Comparison of ENCODE assay signal across 10 cellular contexts in genomic region chr18:50836521-50836957, GRCh38. TPM values are rescaled to one million over a fixed set of nuclear protein-coding genes. Genes with fewer than 3 reads are reported as not detected.
DNase-seq lines count a peak whose midpoint lies in the region; ATAC-seq and TF ChIP-seq lines count a peak whose summit lies in the region.
"Had no signal": no experiment of that assay in that cellular context is flagged by ENCODE, and none has a peak within 500 bp of the region (broad histone marks: within the 10 kb centered on the region; RNA-seq: fewer than 3 reads in every experiment).

No MANE protein-coding gene starts in this region.

- intact Hi-C loops in activated B cell treated with CpG ODN at 0.5 μM for 24 hours (cut with micrococcal nuclease) (loop anchor here (1.0 to 2.0 kb wide), 2 partner anchors 42 to 64 kb away; no protein-coding TSS in a partner anchor), posterior cingulate gyrus (cut with DNase I) (no loop called here)
- intact Hi-C loops in naive thymus-derived CD4-positive, alpha-beta T cell (cut with micrococcal nuclease) = no loop called here

- H3K9me3 ChIP-seq in naive thymus-derived CD4-positive, alpha-beta T cell (ENCODE audit: control insufficient read depth in 2 of 3, low read length in 3 of 3) = no peaks in the 10 kb centered on the region

- H3K27me3 Mint-ChIP-seq in activated B cell treated with CpG ODN at 0.5 μM for 24 hours = no peaks in the 10 kb centered on the region
- H3K27me3 Mint-ChIP-seq in naive thymus-derived CD4-positive, alpha-beta T cell = peaks cover 0 to 9% (median 0%) of the 10 kb centered on the region in 5 donors

- TF ChIP-seq CTCF in GM06990 (IDR thresholded peaks at IDR 0.05; ENCODE audit: insufficient read depth, low read length, poor library complexity, severe bottlenecking) (no peak), activated B cell treated with CpG ODN at 0.5 μM for 24 hours (IDR thresholded peaks at IDR 0.05) (no peak)

- POLR2A ChIA-PET in activated B cell treated with CpG ODN at 0.5 μM for 24 hours (lab: Charles Lee) = interaction anchor here (0.6 to 1.7 kb wide), 10 partner anchors 10 to 358 kb away, joined by 3 to 20 read pairs (median 5); partner anchors contain the start of genes ME2 and SMAD4
- POLR2A ChIA-PET in naive thymus-derived CD4-positive, alpha-beta T cell (lab: Charles Lee) = no interaction called here

- H3K27me3 ChIP-seq in GM06990 (replicated peaks; ENCODE audit: control insufficient read depth, insufficient read depth, low read length) = no peaks in the 10 kb centered on the region; the same call in 1 of the 2 replicates
- H3K27me3 ChIP-seq in naive thymus-derived CD4-positive, alpha-beta T cell (ENCODE audit: control insufficient read depth in 2 of 2, insufficient read depth in 2 of 2, low read length in 2 of 2) = peaks cover 0 to 3% of the 10 kb centered on the region in 2 donors

- H3K4me3 ChIP-seq in GM06990 (replicated peaks; ENCODE audit: low read depth, low read length) = no peak overlapping the region
- H3K4me3 ChIP-seq in naive thymus-derived CD4-positive, alpha-beta T cell (ENCODE audit: low read length) = no peak overlapping the region

- H3K27ac Mint-ChIP-seq in activated B cell treated with CpG ODN at 0.5 μM for 24 hours = peak overlapping the region; percentile 35
- H3K27ac Mint-ChIP-seq in naive thymus-derived CD4-positive, alpha-beta T cell = no peak overlapping the region

- H3K36me3 Mint-ChIP-seq in activated B cell treated with CpG ODN at 0.5 μM for 24 hours (ENCODE audit: low read depth) = no peaks in the 10 kb centered on the region
- H3K36me3 Mint-ChIP-seq in naive thymus-derived CD4-positive, alpha-beta T cell = no peaks in the 10 kb centered on the region

- DNase-seq in GM06990 (ENCODE audit: extremely low read depth, insufficient read length) = peak; percentile 56
- DNase-seq in MV-4-11 (lab: John Stamatoyannopoulos, UW) = peak; percentile 78
- DNase-seq in activated B cell treated with CpG ODN at 0.5 μM for 24 hours = no peak
- no peak for DNase-seq in naive thymus-derived CD4-positive, alpha-beta T cell
- no peak for DNase-seq in hippocampal formation (lab: John Stamatoyannopoulos, UW)
- no peak for DNase-seq in D341Med (ENCODE audit: low spot score)
- DNase-seq in posterior cingulate gyrus = no peak
- DNase-seq: activated effector memory CD4-positive, alpha-beta T cell treated with anti-CD3 and anti-CD28 coated beads, Interleukin-2, amount 50 U/mL, for 16 hours had no signal

- H3K4me3 Mint-ChIP-seq in activated B cell treated with CpG ODN at 0.5 μM for 24 hours = peak overlapping the region; percentile 16
- no peak overlapping the region for H3K4me3 Mint-ChIP-seq in naive thymus-derived CD4-positive, alpha-beta T cell

- H3K4me1 ChIP-seq in naive thymus-derived CD4-positive, alpha-beta T cell (ENCODE audit: control insufficient read depth in 2 of 2, insufficient read depth in 2 of 2, low read length in 2 of 2) = no peaks in the 10 kb centered on the region

- H3K36me3 ChIP-seq in GM06990 (ENCODE audit: control insufficient read depth, insufficient read depth, low read length) = no peaks in the 10 kb centered on the region
- H3K36me3 ChIP-seq in naive thymus-derived CD4-positive, alpha-beta T cell (ENCODE audit: control insufficient read depth in 2 of 3, insufficient read depth in 3 of 3, low read length in 3 of 3) = no peaks in the 10 kb centered on the region

- H3K9me3 Mint-ChIP-seq in activated B cell treated with CpG ODN at 0.5 μM for 24 hours = no peaks in the 10 kb centered on the region
- no peaks in the 10 kb centered on the region for H3K9me3 Mint-ChIP-seq in naive thymus-derived CD4-positive, alpha-beta T cell

- CTCF ChIA-PET in activated B cell treated with CpG ODN at 0.5 μM for 24 hours (lab: Charles Lee) = interaction anchor here (1.0 kb wide), 1 partner anchor 16 kb away, joined by 4 read pairs; no protein-coding TSS in a partner anchor
- CTCF ChIA-PET in naive thymus-derived CD4-positive, alpha-beta T cell (lab: Charles Lee) = no interaction called here

- no peak overlapping the region for H3K27ac ChIP-seq in naive thymus-derived CD4-positive, alpha-beta T cell (ENCODE audit: low read depth, low read length)

- ATAC-seq in activated B cell treated with CpG ODN at 0.5 μM for 24 hours (ENCODE audit: low read depth) = peak; percentile 80
- ATAC-seq in naive thymus-derived CD4-positive, alpha-beta T cell = peak; percentile 41
- ATAC-seq in GM19324 (IDR thresholded peaks at IDR 0.05; ENCODE audit: low FRiP score, unreplicated experiment) = no peak

- peaks cover 30% of the 10 kb centered on the region for H3K4me1 Mint-ChIP-seq in activated B cell treated with CpG ODN at 0.5 μM for 24 hours
- peaks cover 0 to 5% (median 0%) of the 10 kb centered on the region in 7 donors for H3K4me1 Mint-ChIP-seq in naive thymus-derived CD4-positive, alpha-beta T cell

RNA-seq across cellular contexts. Expression of gene MRO, which starts 16.7 kb away (rescaled TPM):
- total RNA-seq in activated B cell treated with CpG ODN at 0.5 μM for 24 hours = not detected in 2 replicates
- total RNA-seq in naive thymus-derived CD4-positive, alpha-beta T cell = not detected
- polyA plus RNA-seq in naive thymus-derived CD4-positive, alpha-beta T cell = not detected
- total RNA-seq: kidney epithelial cell had no signal

RNA-seq across cellular contexts. Expression of gene ME2, which starts 42.4 kb away (rescaled TPM):
- total RNA-seq in activated B cell treated with CpG ODN at 0.5 μM for 24 hours = 58.2 and 63.5 TPM in 2 replicates
- total RNA-seq in naive thymus-derived CD4-positive, alpha-beta T cell = 10 to 100 TPM; 29.4 to 84.7 (median 43.2) TPM
- 10 to 100 TPM; 43.7 to 46.3 TPM for polyA plus RNA-seq in naive thymus-derived CD4-positive, alpha-beta T cell

Comparison
In these comparisons a context has a peak if more than half of its experiments do, and no peak if none do; other contexts are left out.
1. DNase-seq: peak in GM06990 (single experiment) and MV-4-11 (single experiment); none in activated B cell treated with CpG ODN at 0.5 μM for 24 hours (single experiment), naive thymus-derived CD4-positive, alpha-beta T cell (0 of 9), hippocampal formation (0 of 2), D341Med (single experiment) and posterior cingulate gyrus (0 of 10).